Comparison of ENCODE assay signal across 19 cellular contexts in the genomic region with DNA sequence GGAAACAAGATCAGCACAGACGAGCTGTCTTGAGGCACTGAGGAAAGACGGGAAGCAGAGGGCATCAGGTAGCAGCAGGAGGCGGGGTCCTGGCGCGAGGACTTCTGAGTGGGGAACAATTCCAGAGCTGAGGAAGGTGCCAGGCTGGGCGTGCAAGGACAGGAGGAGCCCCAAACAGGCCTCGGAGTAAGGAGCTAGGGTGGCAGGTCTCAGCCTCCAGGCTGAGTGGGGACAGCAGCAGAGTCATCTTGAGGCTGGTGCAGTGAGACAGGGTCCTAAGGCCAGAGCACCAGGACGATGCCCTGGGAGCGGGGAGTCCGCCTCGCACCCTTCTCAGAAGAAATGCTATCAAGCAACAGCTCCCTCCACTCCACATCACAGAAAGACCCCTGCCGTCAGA.
"Had no signal": no experiment of that assay in that cellular context is flagged by ENCODE, and none has a peak within 500 bp of the region (broad histone marks: within the 10 kb centered on the region; RNA-seq: fewer than 3 reads in every experiment).

No MANE protein-coding gene starts in this region.

- ATAC-seq: Panc1, PC-3, SK-N-SH treated with all-trans-retinoic acid at 6 μM for 48 hours had no signal

- DNase-seq: KBM-7; NCI-H1092 treated with DMSO at 0.1 percent for 48 hours; NCI-H1436; NCI-H187; NCI-H2029; NCI-H2081 treated with DMSO at 0.1 percent for 48 hours; NCI-H2171; NCI-H226; NCI-H446; NCI-H510A; NCI-H524 treated with DMSO at 0.1 percent for 48 hours; NCI-H69; NCI-H774; NK-92 treated with Interleukin-12 subunit alpha and Interleukin-12 subunit beta, amount 100 ng/mL, for 24 hours; PC-3; SHP77 had no signal

- H3K27ac ChIP-seq: RWPE1 had no signal
